24 cellular contexts compared by ENCODE assay signal in the genomic region with DNA sequence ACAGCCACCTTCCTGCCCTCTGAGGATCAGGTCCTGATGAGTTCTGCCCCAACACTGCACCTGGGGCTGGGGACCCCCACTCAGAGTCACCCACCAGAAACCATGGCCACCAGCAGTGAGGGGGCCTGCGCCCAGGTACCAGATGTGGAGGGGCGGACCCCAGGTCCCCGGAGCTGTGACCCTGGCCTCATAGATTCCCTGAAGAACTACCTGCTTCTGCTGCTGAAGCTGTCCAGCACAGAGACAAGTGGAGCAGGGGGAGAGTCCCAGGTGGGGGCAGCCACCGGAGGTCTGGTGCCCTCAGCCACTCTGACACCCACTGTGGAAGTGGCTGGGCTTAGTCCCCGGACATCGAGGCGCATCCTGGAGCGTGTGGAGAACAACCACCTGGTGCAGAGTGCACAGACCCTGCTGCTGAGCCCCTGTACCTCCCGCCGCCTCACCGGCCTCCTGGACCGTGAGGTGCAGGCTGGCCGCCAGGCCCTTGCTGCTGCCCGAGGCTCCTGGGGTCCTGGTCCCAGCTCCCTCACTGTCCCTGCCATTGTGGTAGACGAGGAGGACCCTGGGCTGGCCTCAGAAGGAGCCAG. TPM values are rescaled to one million over a fixed set of nuclear protein-coding genes. Genes with fewer than 3 reads are reported as not detected.
DNase-seq lines count a peak whose midpoint lies in the region; ATAC-seq and TF ChIP-seq lines count a peak whose summit lies in the region.
"Had no signal": no experiment of that assay in that cellular context is flagged by ENCODE, and none has a peak within 500 bp of the region (broad histone marks: within the 10 kb centered on the region; RNA-seq: fewer than 3 reads in every experiment).

No MANE protein-coding gene starts in this region.

- H3K27me3 Mint-ChIP-seq in activated T-cell treated with anti-CD3 and anti-CD28 coated beads, Interleukin-2, amount 50 U/mL, for 72 hours (ENCODE audit: low read depth), result no peaks in the 10 kb centered on the region

- no peak overlapping the region for H3K27ac Mint-ChIP-seq in activated T-cell treated with anti-CD3 and anti-CD28 coated beads, Interleukin-2, amount 50 U/mL, for 72 hours

- no peak overlapping the region for H3K4me3 Mint-ChIP-seq in activated T-cell treated with anti-CD3 and anti-CD28 coated beads, Interleukin-2, amount 50 U/mL, for 72 hours
- H3K4me3 Mint-ChIP-seq: CD14-positive monocyte had no signal

- intact Hi-C loops in left ventricle myocardium inferior (cut with micrococcal nuclease) (no loop called here), left ventricle myocardium superior (cut with micrococcal nuclease) (no loop called here)

- H3K4me1 ChIP-seq in left ventricle myocardium inferior, result peaks cover 67% of the 10 kb centered on the region

- no peaks in the 10 kb centered on the region for H3K9me3 Mint-ChIP-seq in activated T-cell treated with anti-CD3 and anti-CD28 coated beads, Interleukin-2, amount 50 U/mL, for 72 hours
- H3K9me3 Mint-ChIP-seq: CD14-positive monocyte had no signal

- no peaks in the 10 kb centered on the region for H3K4me1 Mint-ChIP-seq in activated T-cell treated with anti-CD3 and anti-CD28 coated beads, Interleukin-2, amount 50 U/mL, for 72 hours (ENCODE audit: low read depth)
- H3K4me1 Mint-ChIP-seq: CD14-positive monocyte had no signal

- TF ChIP-seq CTCF in left ventricle myocardium inferior (IDR thresholded peaks at IDR 0.05; ENCODE audit: borderline replicate concordance) (no peak), VCaP (conservative IDR thresholded peaks at IDR 0.05) (no peak), omental fat pad (IDR thresholded peaks at IDR 0.05) (no peak)

- H3K36me3 ChIP-seq in left ventricle myocardium inferior, result peaks cover 58% of the 10 kb centered on the region

- no peak for DNase-seq in left ventricle myocardium inferior
- no peak for DNase-seq in left ventricle myocardium superior
- DNase-seq in omental fat pad (ENCODE audit: low spot score), result no peak
- DNase-seq in stimulated activated naive CD8-positive, alpha-beta T cell treated with anti-CD3 and anti-CD28 coated beads, Interleukin-15, Interleukin-2, amounts not matched to agents 100 U/mL and 50 U/mL, for 24 hours, result no peak
- no peak for DNase-seq in foreskin melanocyte
- DNase-seq in putamen (ENCODE audit: low spot score), result no peak
- no peak for DNase-seq in activated T-cell treated with anti-CD3 and anti-CD28 coated beads, Interleukin-2, amount 50 U/mL, for 72 hours
- DNase-seq: 8988T, DMS53, GDM1, IMR-90, MV-4-11, NCI-H1694, NCI-H2081 treated with DMSO at 0.1 percent for 48 hours, NCI-H2171 treated with DMSO at 0.1 percent for 48 hours, NCI-H446, NCI-H526 treated with DMSO at 0.1 percent for 48 hours, SHP77 treated with DMSO at 0.1 percent for 48 hours had no signal

- ATAC-seq in left ventricle myocardium superior (no peak), omental fat pad (ENCODE audit: low FRiP score) (peak; percentile 16)
- ATAC-seq in stimulated activated naive CD8-positive, alpha-beta T cell treated with anti-CD3 and anti-CD28 coated beads, Interleukin-15, Interleukin-2, amounts not matched to agents 100 U/mL and 50 U/mL, for 24 hours, result peak; percentile 43
- ATAC-seq in activated T-cell treated with anti-CD3 and anti-CD28 coated beads, Interleukin-2, amount 50 U/mL, for 72 hours (replicated peaks in 1 of 2), result no peak

- H3K27ac ChIP-seq in left ventricle myocardium inferior (replicated peaks) (peak overlapping the region; percentile 45), VCaP (peak overlapping the region; percentile 94)
- H3K27ac ChIP-seq: SK-N-MC had no signal

- H3K27me3 ChIP-seq in left ventricle myocardium inferior (ENCODE audit: low read depth), result no peaks in the 10 kb centered on the region

- no peak overlapping the region for H3K4me3 ChIP-seq in left ventricle myocardium inferior
- H3K4me3 ChIP-seq: SK-N-MC had no signal

- H3K9me3 ChIP-seq in left ventricle myocardium inferior (replicated peaks), result no peaks in the 10 kb centered on the region

- no peaks in the 10 kb centered on the region for H3K36me3 Mint-ChIP-seq in activated T-cell treated with anti-CD3 and anti-CD28 coated beads, Interleukin-2, amount 50 U/mL, for 72 hours (ENCODE audit: insufficient read depth in 2 of 2)
- H3K36me3 Mint-ChIP-seq: CD14-positive monocyte had no signal

RNA-seq across cellular contexts. Expression of a gene that starts 27.0 kb away (rescaled TPM):
- total RNA-seq in left ventricle myocardium inferior, result 0.91 TPM
- 0.50 TPM for total RNA-seq in left ventricle myocardium superior
- total RNA-seq in omental fat pad, result not detected
- total RNA-seq in activated T-cell treated with anti-CD3 and anti-CD28 coated beads, Interleukin-2, amount 50 U/mL, for 72 hours, result not detected
- total RNA-seq: H1, IMR-90, M059J, RPMI7951 had no signal

RNA-seq across cellular contexts. Expression of a gene that starts 40.4 kb away (rescaled TPM):
- 181 TPM for total RNA-seq in left ventricle myocardium inferior
- total RNA-seq in left ventricle myocardium superior, result 118 TPM
- total RNA-seq in omental fat pad, result 1 to 10 TPM; 3.1 to 7.7 (median 3.8) TPM
- total RNA-seq in activated T-cell treated with anti-CD3 and anti-CD28 coated beads, Interleukin-2, amount 50 U/mL, for 72 hours, result under 1 TPM; 0.46 TPM

Comparison
In these comparisons a context has a peak if more than half of its experiments do, and no peak if none do; other contexts are left out.
1. ATAC-seq: peak in omental fat pad (single experiment) and stimulated activated naive CD8-positive, alpha-beta T cell treated with anti-CD3 and anti-CD28 coated beads, Interleukin-15, Interleukin-2, amounts not matched to agents 100 U/mL and 50 U/mL, for 24 hours (single experiment); none in left ventricle myocardium superior (single experiment) and activated T-cell treated with anti-CD3 and anti-CD28 coated beads, Interleukin-2, amount 50 U/mL, for 72 hours (0 of 2).
2. RNA of a gene that starts 40.4 kb away (total RNA-seq): 181 TPM in left ventricle myocardium inferior (single experiment) and 118 TPM in left ventricle myocardium superior (single experiment); 3.1 to 7.7 TPM in omental fat pad and 0.46 TPM in activated T-cell treated with anti-CD3 and anti-CD28 coated beads, Interleukin-2, amount 50 U/mL, for 72 hours; every median in the first group is over 10 times any median in the second.